31 cellular contexts compared by ENCODE assay signal in genomic region chr11:62068730-62069129, GRCh38.
"Had no signal": no experiment of that assay in that cellular context is flagged by ENCODE, and none has a peak within 500 bp of the region (broad histone marks: within the 10 kb centered on the region; RNA-seq: fewer than 3 reads in every experiment).

No MANE protein-coding gene starts in this region.

- H3K4me3 ChIP-seq: ascending aorta, cardiac muscle cell, SJSA1 had no signal

- H3K4me1 ChIP-seq: ascending aorta, SJSA1 had no signal

- H3K4me1 Mint-ChIP-seq: activated B cell treated with CpG ODN at 0.5 μM for 24 hours; activated naive CD4-positive, alpha-beta T cell treated with anti-CD3 and anti-CD28 coated beads, Interleukin-2, amount 50 U/mL, for 24 hours; activated naive CD8-positive, alpha-beta T cell treated with anti-CD3 and anti-CD28 coated beads, Interleukin-2, amount 10 ng/mL, durations not matched to agents 7 days and 5 days; T-cell had no signal

- H3K27ac Mint-ChIP-seq: activated B cell treated with CpG ODN at 0.5 μM for 24 hours; activated CD4-positive, alpha-beta memory T cell treated with anti-CD3 and anti-CD28 coated beads, Interleukin-2, amount 10 ng/mL, durations not matched to agents 7 days and 5 days; activated CD8-positive, alpha-beta memory T cell treated with anti-CD3 and anti-CD28 coated beads, Interleukin-2, amount 10 ng/mL, durations not matched to agents 7 days and 5 days; activated naive CD4-positive, alpha-beta T cell treated with anti-CD3 and anti-CD28 coated beads, Interleukin-2, amount 50 U/mL, for 24 hours; activated naive CD8-positive, alpha-beta T cell treated with anti-CD3 and anti-CD28 coated beads, Interleukin-2, amount 10 ng/mL, durations not matched to agents 7 days and 5 days; T-cell had no signal

- H3K27me3 Mint-ChIP-seq: activated naive CD4-positive, alpha-beta T cell treated with anti-CD3 and anti-CD28 coated beads, Interleukin-2, amount 50 U/mL, for 24 hours had no signal

- H3K27ac ChIP-seq: ascending aorta, cardiac muscle cell, KMS-11, SJSA1, VCaP had no signal

- H3K9me3 Mint-ChIP-seq: activated B cell treated with CpG ODN at 0.5 μM for 24 hours; activated CD4-positive, alpha-beta memory T cell treated with anti-CD3 and anti-CD28 coated beads, Interleukin-2, amount 10 ng/mL, durations not matched to agents 7 days and 5 days; activated naive CD4-positive, alpha-beta T cell treated with anti-CD3 and anti-CD28 coated beads, Interleukin-2, amount 50 U/mL, for 24 hours; activated naive CD8-positive, alpha-beta T cell treated with anti-CD3 and anti-CD28 coated beads, Interleukin-2, amount 10 ng/mL, durations not matched to agents 7 days and 5 days; T-cell had no signal

- H3K4me2 ChIP-seq: KMS-11, SK-N-SH had no signal

- H3K36me3 Mint-ChIP-seq: activated CD8-positive, alpha-beta memory T cell treated with anti-CD3 and anti-CD28 coated beads, Interleukin-2, amount 10 ng/mL, durations not matched to agents 7 days and 5 days; activated naive CD4-positive, alpha-beta T cell treated with anti-CD3 and anti-CD28 coated beads, Interleukin-2, amount 50 U/mL, for 24 hours; activated naive CD8-positive, alpha-beta T cell treated with anti-CD3 and anti-CD28 coated beads, Interleukin-2, amount 10 ng/mL, durations not matched to agents 7 days and 5 days; T-cell had no signal

- H3K9me3 ChIP-seq: ascending aorta, SJSA1, SK-N-SH had no signal

- DNase-seq: activated B cell treated with CpG ODN at 0.5 μM for 24 hours; activated CD4-positive, alpha-beta memory T cell treated with anti-CD3 and anti-CD28 coated beads, Interleukin-2, amount 10 ng/mL, durations not matched to agents 7 days and 5 days; activated CD4-positive, CD25-positive, alpha-beta regulatory T cell treated with anti-CD3 and anti-CD28 coated beads, Interleukin-2, amount 50 U/mL, for 72 hours; activated CD8-positive, alpha-beta memory T cell treated with anti-CD3 and anti-CD28 coated beads for 24 hours; activated CD8-positive, alpha-beta memory T cell treated with anti-CD3 and anti-CD28 coated beads, Interleukin-2, amount 10 ng/mL, durations not matched to agents 7 days and 5 days; activated CD8-positive, alpha-beta memory T cell treated with anti-CD3 and anti-CD28 coated beads, Interleukin-2, amount 50 U/mL, for 48 hours; activated effector memory CD4-positive, alpha-beta T cell treated with anti-CD3 and anti-CD28 coated beads, Interleukin-2, amount 50 U/mL, for 16 hours; activated naive CD4-positive, alpha-beta T cell treated with Interleukin-2 at 50 U/mL for 16 hours; activated naive CD8-positive, alpha-beta T cell treated with anti-CD3 and anti-CD28 coated beads, Interleukin-2, amount 10 ng/mL, durations not matched to agents 7 days and 5 days; amygdala; MM.1S; MV-4-11; NCI-H1092; NCI-H1436 treated with DMSO at 0.1 percent for 48 hours; NCI-H1694 treated with DMSO at 0.1 percent for 48 hours; NCI-H2029; NCI-H345; NCI-H524 treated with DMSO at 0.1 percent for 48 hours; OCI-M1; RPMI8226; SHP77 treated with DMSO at 0.1 percent for 48 hours; SK-N-SH; T-cell; T-helper 2 cell; T-helper 9 cell had no signal

- H3K4me3 Mint-ChIP-seq: activated B cell treated with CpG ODN at 0.5 μM for 24 hours; activated CD4-positive, alpha-beta memory T cell treated with anti-CD3 and anti-CD28 coated beads, Interleukin-2, amount 10 ng/mL, durations not matched to agents 7 days and 5 days; activated CD8-positive, alpha-beta memory T cell treated with anti-CD3 and anti-CD28 coated beads, Interleukin-2, amount 10 ng/mL, durations not matched to agents 7 days and 5 days; activated naive CD4-positive, alpha-beta T cell treated with anti-CD3 and anti-CD28 coated beads, Interleukin-2, amount 50 U/mL, for 24 hours; activated naive CD8-positive, alpha-beta T cell treated with anti-CD3 and anti-CD28 coated beads, Interleukin-2, amount 10 ng/mL, durations not matched to agents 7 days and 5 days; T-cell had no signal

- H3K27me3 ChIP-seq: ascending aorta, cardiac muscle cell, SJSA1 had no signal

- H3K36me3 ChIP-seq: ascending aorta, cardiac muscle cell, SJSA1 had no signal

- H3K9ac ChIP-seq: KMS-11, SK-N-SH had no signal
